9 cellular contexts compared by ENCODE assay signal in genomic region chr12:13981296-13981962, GRCh38. TPM values are rescaled to one million over a fixed set of nuclear protein-coding genes. Genes with fewer than 3 reads are reported as not detected.
A peak's percentile ranks its signal among the peaks of the same experiment; 100 is the strongest.
DNase-seq lines count a peak whose midpoint lies in the region; ATAC-seq and TF ChIP-seq lines count a peak whose summit lies in the region.
"Had no signal": no experiment of that assay in that cellular context is flagged by ENCODE, and none has a peak within 500 bp of the region (broad histone marks: within the 10 kb centered on the region; RNA-seq: fewer than 3 reads in every experiment).

GRIN2B (minus strand) TSS chr12:13981602; CDS start chr12:13866208, 115,394 bp downstream.

- POLR2A ChIA-PET in GM10248 (lab: Yijun Ruan, JAX): no interaction called here

- peak within 1 kb of the TSS; percentile 58 for H3K4me3 ChIP-seq in left ventricle myocardium inferior

- no peaks in the 10 kb centered on the region for H3K9me3 ChIP-seq in left ventricle myocardium inferior (replicated peaks)

- peak within 1 kb of the TSS; percentile 79 for H3K4me3 Mint-ChIP-seq in progenitor cell of endocrine pancreas (ENCODE audit: low read depth)

- H3K4me1 ChIP-seq in left ventricle myocardium inferior: peaks cover 18% of the 10 kb centered on the region

- peak; percentile 13 for DNase-seq in GM03348 (ENCODE audit: low spot score)
- peak; percentile 40 for DNase-seq in NCI-H2227 (lab: John Stamatoyannopoulos, UW; ENCODE audit: unreplicated experiment)
- DNase-seq in left ventricle myocardium inferior: no peak
- no peak for DNase-seq in progenitor cell of endocrine pancreas (ENCODE audit: low spot score, unreplicated experiment)
- no peak for DNase-seq in GM10248 (ENCODE audit: extremely low spot score)
- no peak for DNase-seq in SIG-M5 (lab: John Stamatoyannopoulos, UW)
- DNase-seq: T-helper 9 cell had no signal

- no peak for ATAC-seq in GM21619 (IDR thresholded peaks at IDR 0.05; ENCODE audit: unreplicated experiment)
- ATAC-seq in GM19023 (IDR thresholded peaks at IDR 0.05; ENCODE audit: unreplicated experiment): no peak

- H3K36me3 ChIP-seq in left ventricle myocardium inferior: no peaks in the 10 kb centered on the region

- TF ChIP-seq CTCF in left ventricle myocardium inferior (IDR thresholded peaks at IDR 0.05; ENCODE audit: borderline replicate concordance) (no peak), progenitor cell of endocrine pancreas (IDR thresholded peaks at IDR 0.05; ENCODE audit: unreplicated experiment) (no peak), GM10248 (IDR thresholded peaks at IDR 0.05; ENCODE audit: control extremely low read depth, extremely low read depth, low read depth, missing control alignments) (no peak)

- peaks cover 100% of the 10 kb centered on the region for H3K27me3 ChIP-seq in left ventricle myocardium inferior (ENCODE audit: low read depth)

- peaks cover 16% of the 10 kb centered on the region for H3K4me1 Mint-ChIP-seq in progenitor cell of endocrine pancreas (ENCODE audit: low read depth)

- peak within 1 kb of the TSS; percentile 42 for H3K27ac Mint-ChIP-seq in progenitor cell of endocrine pancreas

- H3K36me3 Mint-ChIP-seq in progenitor cell of endocrine pancreas (ENCODE audit: insufficient read depth): peaks cover 2% of the 10 kb centered on the region

- intact Hi-C loops in left ventricle myocardium inferior (cut with micrococcal nuclease): no loop called here

- CTCF ChIA-PET in GM10248 (lab: Yijun Ruan, JAX): interaction anchor here (0.9 to 1.3 kb wide), 3 partner anchors 9 to 27 kb away, joined by 3 to 4 read pairs (median 3); no protein-coding TSS in a partner anchor

- H3K27ac ChIP-seq in left ventricle myocardium inferior (replicated peaks): no peak within 1 kb of the TSS

- H3K27me3 Mint-ChIP-seq in progenitor cell of endocrine pancreas: peaks cover 84% of the 10 kb centered on the region

- H3K9me3 Mint-ChIP-seq in progenitor cell of endocrine pancreas (ENCODE audit: low read depth): peaks cover 3% of the 10 kb centered on the region

RNA-seq across cellular contexts. Expression of gene GRIN2B, which starts in this region (rescaled TPM):
- total RNA-seq in left ventricle myocardium inferior: 0.03 TPM
- 0.07 TPM in 1 of 2 replicates, not detected in the other for total RNA-seq in progenitor cell of endocrine pancreas

Comparison
In these comparisons a context has a peak if more than half of its experiments do, and no peak if none do; other contexts are left out.
1. DNase-seq: peak in GM03348 (single experiment) and NCI-H2227 (single experiment); none in left ventricle myocardium inferior (single experiment), progenitor cell of endocrine pancreas (single experiment), GM10248 (single experiment) and SIG-M5 (single experiment).